ENCODE assay signal across 1 cellular context in genomic region chr2:171893824-171894611, GRCh38.
TF ChIP-seq lines count a peak whose summit lies in the region.

Gene SLC25A12, minus strand, starts transcription at chr2:171894244. Its CDS starts 30 bp downstream, at chr2:171894214.

TF ChIP-seq in K562, 482 proteins besides CTCF, POLR2A, EP300 and RAD21 (continued from another document and continues in another):
- TF ChIP-seq, protein P1, sequence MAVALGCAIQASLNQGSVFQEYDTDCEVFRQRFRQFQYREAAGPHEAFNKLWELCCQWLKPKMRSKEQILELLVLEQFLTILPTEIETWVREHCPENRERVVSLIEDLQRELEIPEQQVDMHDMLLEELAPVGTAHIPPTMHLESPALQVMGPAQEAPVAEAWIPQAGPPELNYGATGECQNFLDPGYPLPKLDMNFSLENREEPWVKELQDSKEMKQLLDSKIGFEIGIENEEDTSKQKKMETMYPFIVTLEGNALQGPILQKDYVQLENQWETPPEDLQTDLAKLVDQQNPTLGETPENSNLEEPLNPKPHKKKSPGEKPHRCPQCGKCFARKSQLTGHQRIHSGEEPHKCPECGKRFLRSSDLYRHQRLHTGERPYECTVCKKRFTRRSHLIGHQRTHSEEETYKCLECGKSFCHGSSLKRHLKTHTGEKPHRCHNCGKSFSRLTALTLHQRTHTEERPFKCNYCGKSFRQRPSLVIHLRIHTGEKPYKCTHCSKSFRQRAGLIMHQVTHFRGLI (CRISPR knock-in tag; IDR thresholded peaks at IDR 0.05), result no peak
- no peak for TF ChIP-seq CBX5 (IDR thresholded peaks at IDR 0.05; ENCODE audit: borderline replicate concordance, low read depth)
- no peak for TF ChIP-seq PHB (CRISPR knock-in tag; IDR thresholded peaks at IDR 0.05)
- no peak for TF ChIP-seq ZNF717 (CRISPR knock-in tag; IDR thresholded peaks at IDR 0.05)
- no peak for TF ChIP-seq RHOXF2B (CRISPR knock-in tag; conservative IDR thresholded peaks at IDR 0.05)
- TF ChIP-seq THAP12 (CRISPR knock-in tag; IDR thresholded peaks at IDR 0.05), result peak; percentile 80
- TF ChIP-seq FUS (optimal IDR thresholded peaks at IDR 0.05; ENCODE audit: low read depth, low read length), result no peak
- TF ChIP-seq THAP7 (CRISPR knock-in tag; IDR thresholded peaks at IDR 0.05), result no peak
- TF ChIP-seq TEAD4 (IDR thresholded peaks at IDR 0.05; ENCODE audit: low read length), result no peak; the same call in 1 of the 2 replicates
- TF ChIP-seq TEAD4 (CRISPR knock-in tag; IDR thresholded peaks at IDR 0.05; ENCODE audit: borderline replicate concordance), result no peak
- TF ChIP-seq, protein P2, sequence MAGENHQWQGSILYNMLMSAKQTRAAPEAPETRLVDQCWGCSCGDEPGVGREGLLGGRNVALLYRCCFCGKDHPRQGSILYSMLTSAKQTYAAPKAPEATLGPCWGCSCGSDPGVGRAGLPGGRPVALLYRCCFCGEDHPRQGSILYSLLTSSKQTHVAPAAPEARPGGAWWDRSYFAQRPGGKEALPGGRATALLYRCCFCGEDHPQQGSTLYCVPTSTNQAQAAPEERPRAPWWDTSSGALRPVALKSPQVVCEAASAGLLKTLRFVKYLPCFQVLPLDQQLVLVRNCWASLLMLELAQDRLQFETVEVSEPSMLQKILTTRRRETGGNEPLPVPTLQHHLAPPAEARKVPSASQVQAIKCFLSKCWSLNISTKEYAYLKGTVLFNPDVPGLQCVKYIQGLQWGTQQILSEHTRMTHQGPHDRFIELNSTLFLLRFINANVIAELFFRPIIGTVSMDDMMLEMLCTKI (IDR thresholded peaks at IDR 0.05; ENCODE audit: partially characterized antibody), result no peak
- TF ChIP-seq NRF1 (conservative IDR thresholded peaks at IDR 0.05 in 1 of 2, IDR thresholded peaks at IDR 0.05 in 1 of 2), result peak; percentile 84 to 85
- TF ChIP-seq NR2C1 (IDR thresholded peaks at IDR 0.05), result no peak
- no peak for TF ChIP-seq NR2C1 (tag; IDR thresholded peaks at IDR 0.05)
- peak; percentile 94 for TF ChIP-seq GMEB1 (CRISPR knock-in tag; IDR thresholded peaks at IDR 0.05)
- TF ChIP-seq ZNF436 (CRISPR knock-in tag; IDR thresholded peaks at IDR 0.05), result no peak
- no peak for TF ChIP-seq KDM4B (IDR thresholded peaks at IDR 0.05; ENCODE audit: borderline replicate concordance in 2 of 2, low read depth in 1 of 2)
- no peak for TF ChIP-seq GTF2A2 (tag; IDR thresholded peaks at IDR 0.05)
- TF ChIP-seq FOXK2 (conservative IDR thresholded peaks at IDR 0.05 in 1 of 2, IDR thresholded peaks at IDR 0.05 in 1 of 2; ENCODE audit: low read depth in 2 of 2), result peak in 1 of 2 experiments; percentile 10; a peak in 1 of 4 replicates
- peak; percentile 84 for TF ChIP-seq SPI1 (IDR thresholded peaks at IDR 0.05; ENCODE audit: borderline replicate concordance, low read depth, low read length)
- TF ChIP-seq TRIM28 (IDR thresholded peaks at IDR 0.05), result peak; percentile 14; the same call in 1 of the 2 replicates
- no peak for TF ChIP-seq TCFL5 (CRISPR knock-in tag; conservative IDR thresholded peaks at IDR 0.05)
- no peak for TF ChIP-seq XRCC3 (IDR thresholded peaks at IDR 0.05)
- no peak for TF ChIP-seq ZNF445 (CRISPR knock-in tag; IDR thresholded peaks at IDR 0.05; ENCODE audit: low read depth)
- TF ChIP-seq RBM34 (IDR thresholded peaks at IDR 0.05; ENCODE audit: borderline replicate concordance, insufficient read depth, low read length), result 0 out of 2 replicates have a peak, but pooled peaks have one; percentile 32
- peak; percentile 55 for TF ChIP-seq KDM5B (IDR thresholded peaks at IDR 0.05; ENCODE audit: insufficient replicate concordance, low read depth, low read length)
- TF ChIP-seq, protein P3, sequence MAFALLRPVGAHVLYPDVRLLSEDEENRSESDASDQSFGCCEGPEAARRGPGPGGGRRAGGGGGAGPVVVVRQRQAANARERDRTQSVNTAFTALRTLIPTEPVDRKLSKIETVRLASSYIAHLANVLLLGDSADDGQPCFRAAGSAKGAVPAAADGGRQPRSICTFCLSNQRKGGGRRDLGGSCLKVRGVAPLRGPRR (CRISPR knock-in tag; IDR thresholded peaks at IDR 0.05), result no peak
- TF ChIP-seq ETV6 (IDR thresholded peaks at IDR 0.05; ENCODE audit: borderline replicate concordance in 1 of 2, low read depth in 2 of 2, low read length in 1 of 2), result no peak
- no peak for TF ChIP-seq ETV6 (CRISPR knock-in tag; IDR thresholded peaks at IDR 0.05; ENCODE audit: borderline replicate concordance)
- TF ChIP-seq ZNF398 (CRISPR knock-in tag; IDR thresholded peaks at IDR 0.05), result no peak
- TF ChIP-seq AFF1 (IDR thresholded peaks at IDR 0.05; ENCODE audit: low read depth in 1 of 2, partially characterized antibody in 2 of 2), result peak in 1 of 2 experiments; percentile 55
- no peak for TF ChIP-seq ZNF274 (IDR thresholded peaks at IDR 0.05; ENCODE audit: borderline replicate concordance, low read depth, low read length)
- no peak for TF ChIP-seq CBFA2T3 (IDR thresholded peaks at IDR 0.05)
- TF ChIP-seq ZNF217 (CRISPR knock-in tag; IDR thresholded peaks at IDR 0.05), result no peak
- no peak for TF ChIP-seq BMI1 (IDR thresholded peaks at IDR 0.05; ENCODE audit: low read length)
- TF ChIP-seq SREBF2 (CRISPR knock-in tag; IDR thresholded peaks at IDR 0.05), result no peak
- TF ChIP-seq, protein P4, sequence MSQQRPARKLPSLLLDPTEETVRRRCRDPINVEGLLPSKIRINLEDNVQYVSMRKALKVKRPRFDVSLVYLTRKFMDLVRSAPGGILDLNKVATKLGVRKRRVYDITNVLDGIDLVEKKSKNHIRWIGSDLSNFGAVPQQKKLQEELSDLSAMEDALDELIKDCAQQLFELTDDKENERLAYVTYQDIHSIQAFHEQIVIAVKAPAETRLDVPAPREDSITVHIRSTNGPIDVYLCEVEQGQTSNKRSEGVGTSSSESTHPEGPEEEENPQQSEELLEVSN (IDR thresholded peaks at IDR 0.05; ENCODE audit: borderline replicate concordance in 1 of 2, extremely low read depth in 1 of 2, insufficient read depth in 1 of 2, insufficient read length in 1 of 2, low read depth in 1 of 2, low read length in 1 of 2, poor library complexity in 1 of 2, severe bottlenecking in 1 of 2), result peak; percentile 62 to 87
- no peak for TF ChIP-seq ZNF507 (tag; conservative IDR thresholded peaks at IDR 0.05)
- TF ChIP-seq, protein P5, sequence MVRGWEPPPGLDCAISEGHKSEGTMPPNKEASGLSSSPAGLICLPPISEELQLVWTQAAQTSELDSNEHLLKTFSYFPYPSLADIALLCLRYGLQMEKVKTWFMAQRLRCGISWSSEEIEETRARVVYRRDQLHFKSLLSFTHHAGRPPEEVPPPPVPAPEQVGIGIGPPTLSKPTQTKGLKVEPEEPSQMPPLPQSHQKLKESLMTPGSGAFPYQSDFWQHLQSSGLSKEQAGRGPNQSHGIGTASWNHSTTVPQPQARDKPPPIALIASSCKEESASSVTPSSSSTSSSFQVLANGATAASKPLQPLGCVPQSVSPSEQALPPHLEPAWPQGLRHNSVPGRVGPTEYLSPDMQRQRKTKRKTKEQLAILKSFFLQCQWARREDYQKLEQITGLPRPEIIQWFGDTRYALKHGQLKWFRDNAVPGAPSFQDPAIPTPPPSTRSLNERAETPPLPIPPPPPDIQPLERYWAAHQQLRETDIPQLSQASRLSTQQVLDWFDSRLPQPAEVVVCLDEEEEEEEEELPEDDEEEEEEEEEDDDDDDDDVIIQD (CRISPR knock-in tag; IDR thresholded peaks at IDR 0.05), result no peak
- no peak for TF ChIP-seq ZNF384 (IDR thresholded peaks at IDR 0.05; ENCODE audit: low read depth, low read length)
- peak; percentile 92; the same call in 1 of the 2 replicates for TF ChIP-seq KAT7 (CRISPR knock-in tag; IDR thresholded peaks at IDR 0.05; ENCODE audit: borderline replicate concordance)
- TF ChIP-seq GATAD2A (IDR thresholded peaks at IDR 0.05), result no peak; the same call in 1 of the 2 replicates
- TF ChIP-seq NFXL1 (CRISPR knock-in tag; IDR thresholded peaks at IDR 0.05), result no peak
- peak; percentile 95; the same call in 1 of the 2 replicates for TF ChIP-seq PHF8 (IDR thresholded peaks at IDR 0.05; ENCODE audit: borderline replicate concordance, low read length)
- TF ChIP-seq ZNF511 (CRISPR knock-in tag; IDR thresholded peaks at IDR 0.05), result peak; percentile 49; the same call in 1 of the 2 replicates
- TF ChIP-seq MIER1 (IDR thresholded peaks at IDR 0.05; ENCODE audit: low read depth), result 0 out of 2 replicates have a peak, but pooled peaks have one; percentile 53
- TF ChIP-seq ZNF224 (CRISPR knock-in tag; IDR thresholded peaks at IDR 0.05), result no peak
- TF ChIP-seq ATF1 (CRISPR knock-in tag; IDR thresholded peaks at IDR 0.05), result no peak
- peak; percentile 56 for TF ChIP-seq ATF1 (tag; IDR thresholded peaks at IDR 0.05)
